ENCODE assay signal across 17 cellular contexts in the genomic region with DNA sequence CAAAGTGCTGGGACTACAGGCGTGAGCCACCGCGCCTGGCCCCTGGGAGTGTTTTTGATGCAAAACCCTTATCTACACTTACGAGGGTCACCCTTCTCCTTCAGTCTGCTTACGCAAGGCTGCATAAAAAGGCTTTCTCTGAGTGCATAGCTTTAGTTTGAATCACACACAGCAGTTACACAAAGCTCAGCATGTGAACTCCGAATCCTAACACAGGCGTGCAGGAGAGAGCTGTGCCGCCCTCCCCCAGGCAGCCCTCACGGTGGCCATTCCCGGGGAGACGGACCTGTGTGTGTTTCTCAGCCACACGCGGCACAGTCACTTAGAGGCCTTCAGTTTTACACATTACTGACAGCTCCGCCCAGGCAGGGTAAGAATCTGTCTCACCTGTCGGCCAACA. TPM values are rescaled to one million over a fixed set of nuclear protein-coding genes. Genes with fewer than 3 reads are reported as not detected.
DNase-seq lines count a peak whose midpoint lies in the region; ATAC-seq, FAIRE-seq and TF ChIP-seq lines count a peak whose summit lies in the region.
"Had no signal": no experiment of that assay in that cellular context is flagged by ENCODE, and none has a peak within 500 bp of the region (broad histone marks: within the 10 kb centered on the region; RNA-seq: fewer than 3 reads in every experiment).

No MANE protein-coding gene starts in this region.

- no peaks in the 10 kb centered on the region for H3K9me3 Mint-ChIP-seq in activated naive CD4-positive, alpha-beta T cell treated with anti-CD3 and anti-CD28 coated beads, Interleukin-2, amount 50 U/mL, for 72 hours
- H3K9me3 Mint-ChIP-seq in CD8-positive, alpha-beta T cell = no peaks in the 10 kb centered on the region
- H3K9me3 Mint-ChIP-seq: naive thymus-derived CD8-positive, alpha-beta T cell had no signal

- H3K18ac ChIP-seq in mesenchymal stem cell (ENCODE audit: low read depth in 1 of 2, low read length in 2 of 2) = no peak overlapping the region

- H3K4me2 ChIP-seq in A549 (peak overlapping the region; percentile 24; the same call in 1 of the 3 replicates), mammary epithelial cell (ENCODE audit: insufficient read depth, low read depth, low read length) (no peak overlapping the region), mesenchymal stem cell (ENCODE audit: low read length, poor library complexity, severe bottlenecking) (no peak overlapping the region)
- H3K4me2 ChIP-seq: PC-9 had no signal

- H3K4ac ChIP-seq in mesenchymal stem cell (ENCODE audit: low read depth in 1 of 2, low read length in 2 of 2) = no peak overlapping the region

- no peak overlapping the region for H3K27ac Mint-ChIP-seq in activated naive CD4-positive, alpha-beta T cell treated with anti-CD3 and anti-CD28 coated beads, Interleukin-2, amount 50 U/mL, for 72 hours
- no peak overlapping the region for H3K27ac Mint-ChIP-seq in CD8-positive, alpha-beta T cell
- H3K27ac Mint-ChIP-seq: naive thymus-derived CD8-positive, alpha-beta T cell had no signal

- H2BK12ac ChIP-seq in mesenchymal stem cell (ENCODE audit: low read length in 2 of 2) = no peak overlapping the region

- no peaks in the 10 kb centered on the region for H3K4me1 Mint-ChIP-seq in CD8-positive, alpha-beta T cell (ENCODE audit: low read depth)

- no TSS peak for BruUV-seq in mammary epithelial cell (replicated peaks; lab: Mats Ljungman, UMichigan)

- H3K27ac ChIP-seq in A549 = peak overlapping the region in 1 of 2 experiments; percentile 70; a peak in 3 of 6 replicates
- no peak overlapping the region for H3K27ac ChIP-seq in mammary epithelial cell (ENCODE audit: insufficient read depth, low read depth, low read length)
- no peak overlapping the region for H3K27ac ChIP-seq in mesenchymal stem cell (ENCODE audit: low read length, poor library complexity, severe bottlenecking)
- no peak overlapping the region for H3K27ac ChIP-seq in CD8-positive, alpha-beta T cell (ENCODE audit: low read depth, low read length)
- H3K27ac ChIP-seq: PC-9, psoas muscle, stomach had no signal

- no peak overlapping the region for H3K4me3 Mint-ChIP-seq in CD8-positive, alpha-beta T cell
- H3K4me3 Mint-ChIP-seq: IgD-negative memory B cell; naive thymus-derived CD8-positive, alpha-beta T cell had no signal

- no peaks in the 10 kb centered on the region for H3K79me2 ChIP-seq in mammary epithelial cell (ENCODE audit: insufficient read depth, low read length)

- H2BK120ac ChIP-seq in mesenchymal stem cell (ENCODE audit: low read depth, low read length) = no peak overlapping the region

- POLR2A ChIA-PET in A549 (lab: Yijun Ruan, JAX) = interaction anchor here (0.6 to 1.1 kb wide), 2 partner anchors 94 to 109 kb away, joined by 3 to 8 read pairs; a partner anchor contains a TSS
- POLR2A ChIA-PET in CD8-positive, alpha-beta T cell (lab: Charles Lee) = no interaction called here

- H3K9me3 ChIP-seq in A549 (no peaks in the 10 kb centered on the region), mammary epithelial cell (replicated peaks; ENCODE audit: insufficient read depth, low read length) (no peaks in the 10 kb centered on the region), mesenchymal stem cell (ENCODE audit: control insufficient read depth, low read length) (peaks cover 2% of the 10 kb centered on the region)
- no peaks in the 10 kb centered on the region for H3K9me3 ChIP-seq in CD8-positive, alpha-beta T cell (ENCODE audit: low read length)
- H3K9me3 ChIP-seq: psoas muscle, stomach had no signal

- DNase-seq in A549 (ENCODE audit: low read depth in 1 of 2, low spot score in 1 of 2) = peak; percentile 31 to 71
- peak; percentile 74 for DNase-seq in HCEC 1CT
- peak; percentile 17 for DNase-seq in mammary epithelial cell
- DNase-seq in mesenchymal stem cell = peak; percentile 88
- DNase-seq in activated naive CD4-positive, alpha-beta T cell treated with anti-CD3 and anti-CD28 coated beads, Interleukin-2, amount 50 U/mL, for 72 hours (ENCODE audit: low spot score in 2 of 2) = no peak
- DNase-seq in DMS53 (lab: John Stamatoyannopoulos, UW) = no peak
- no peak for DNase-seq in CD8-positive, alpha-beta T cell
- DNase-seq: activated CD4-positive, alpha-beta T cell treated with anti-CD3 and anti-CD28 coated beads, Interleukin-2, amount 50 U/mL, for 48 hours; naive thymus-derived CD8-positive, alpha-beta T cell; stomach had no signal

- no peak overlapping the region for H2AK5ac ChIP-seq in mesenchymal stem cell (ENCODE audit: low read length, severe bottlenecking)

- TF ChIP-seq CTCF in A549 (IDR thresholded peaks at IDR 0.05) (no peak), mammary epithelial cell (conservative IDR thresholded peaks at IDR 0.05 in 1 of 2, IDR thresholded peaks at IDR 0.05 in 1 of 2; ENCODE audit: extremely low read depth in 1 of 2, insufficient read depth in 1 of 2, low read depth in 1 of 2, low read length in 2 of 2) (no peak)
- TF ChIP-seq CTCF in CD8-positive, alpha-beta T cell (IDR thresholded peaks at IDR 0.05) = no peak

- TF ChIP-seq EP300 in A549 (IDR thresholded peaks at IDR 0.05) = no peak

- no peak for TF ChIP-seq RAD21 in A549 (conservative IDR thresholded peaks at IDR 0.05 in 1 of 2, IDR thresholded peaks at IDR 0.05 in 1 of 2)

- H4K91ac ChIP-seq in mesenchymal stem cell (ENCODE audit: low read length) = no peak overlapping the region

- H3K14ac ChIP-seq in mesenchymal stem cell (ENCODE audit: low read length in 2 of 2) = no peak overlapping the region

- H2AFZ ChIP-seq in mammary epithelial cell (ENCODE audit: low read depth, low read length) (no peak overlapping the region), mesenchymal stem cell (ENCODE audit: low read depth, low read length) (no peak overlapping the region)
- H2AFZ ChIP-seq: PC-9 had no signal

- TF ChIP-seq POLR2A in A549 (IDR thresholded peaks at IDR 0.05; ENCODE audit: low read length) = no peak

- dilution Hi-C loops in mammary epithelial cell (cut with HindIII; ENCODE audit: low sequenced_read_pairs) = no loop called here

- intact Hi-C loops in mammary epithelial cell (cut with micrococcal nuclease) = no loop called here
- intact Hi-C loops in CD8-positive, alpha-beta T cell (cut with DNase I, micrococcal nuclease) = no loop called here

- 44% methylated on average over 15 of the region's 15 CpGs for WGBS in A549 (ENCODE audit: missing lambda C conversion rate)
- 87% methylated on average over 13 of the region's 15 CpGs for whole genome bisulfite sequencing in mammary epithelial cell (ENCODE audit: low coverage, missing lambda C conversion rate)
- WGBS in mesenchymal stem cell = 65% methylated on average over 15 of the region's 15 CpGs

- ATAC-seq in A549 (peak; percentile 80 to 87), HG03521 (IDR thresholded peaks at IDR 0.05; ENCODE audit: unreplicated experiment) (no peak)
- no peak for ATAC-seq in activated naive CD4-positive, alpha-beta T cell treated with anti-CD3 and anti-CD28 coated beads, Interleukin-2, amount 50 U/mL, for 72 hours
- no peak for ATAC-seq in CD8-positive, alpha-beta T cell
- ATAC-seq: naive thymus-derived CD8-positive, alpha-beta T cell; psoas muscle had no signal

- no peak for FAIRE-seq in A549 (lab: Jason Lieb, UNC)
- FAIRE-seq: D721Med, endometrium had no signal

- no peak overlapping the region for H3K23ac ChIP-seq in mesenchymal stem cell (ENCODE audit: low read length in 2 of 2)

- no peaks in the 10 kb centered on the region for H3K27me3 Mint-ChIP-seq in CD8-positive, alpha-beta T cell (ENCODE audit: low read depth)
- H3K27me3 Mint-ChIP-seq: IgD-negative memory B cell; naive thymus-derived CD8-positive, alpha-beta T cell had no signal

- no peak overlapping the region for H4K8ac ChIP-seq in mesenchymal stem cell (ENCODE audit: low read length)

- no peak overlapping the region for H2BK15ac ChIP-seq in mesenchymal stem cell (ENCODE audit: low read depth, poor library complexity, severe bottlenecking)

- H3K4me3 ChIP-seq in A549 (no peak overlapping the region), mammary epithelial cell (replicated peaks in 1 of 3; ENCODE audit: insufficient read depth in 1 of 3, low read depth in 2 of 3, low read length in 3 of 3) (no peak overlapping the region), mesenchymal stem cell (ENCODE audit: insufficient read depth in 1 of 2, low read depth in 1 of 2, low read length in 2 of 2) (no peak overlapping the region)
- no peak overlapping the region for H3K4me3 ChIP-seq in CD8-positive, alpha-beta T cell (ENCODE audit: low read depth, low read length)
- H3K4me3 ChIP-seq: PC-9, psoas muscle, stomach had no signal

- H3K27me3 ChIP-seq in mammary epithelial cell (ENCODE audit: insufficient read depth, low read length) (no peaks in the 10 kb centered on the region), mesenchymal stem cell (ENCODE audit: control insufficient read depth in 1 of 2, insufficient read depth in 1 of 2, low read length in 2 of 2) (no peaks in the 10 kb centered on the region)
- no peaks in the 10 kb centered on the region for H3K27me3 ChIP-seq in CD8-positive, alpha-beta T cell (ENCODE audit: insufficient read depth, low read length)
- H3K27me3 ChIP-seq: stomach had no signal

- CTCF ChIA-PET in A549 (lab: Yijun Ruan, JAX) = interaction anchor here (0.7 to 3.0 kb wide), 5 partner anchors 12 to 150 kb away, joined by 3 to 12 read pairs (median 3); a partner anchor contains a TSS
- CTCF ChIA-PET in mammary epithelial cell (lab: Charles Lee; ENCODE audit: low non-redundant PET) = no interaction called here
- CTCF ChIA-PET in CD8-positive, alpha-beta T cell (lab: Charles Lee) = no interaction called here

- no peak overlapping the region for H3K9ac ChIP-seq in mammary epithelial cell (ENCODE audit: insufficient read depth, low read length)
- no peak overlapping the region for H3K9ac ChIP-seq in mesenchymal stem cell (ENCODE audit: low read length)

- in situ Hi-C loops in mammary epithelial cell (cut with MboI; ENCODE audit: low sequenced_read_pairs in 2 of 2) = no loop called here

- peaks cover 7% of the 10 kb centered on the region for H3K4me1 ChIP-seq in A549
- no peaks in the 10 kb centered on the region for H3K4me1 ChIP-seq in mammary epithelial cell (ENCODE audit: insufficient read depth, low read length)
- peaks cover 14% of the 10 kb centered on the region for H3K4me1 ChIP-seq in mesenchymal stem cell (ENCODE audit: control insufficient read depth, insufficient read depth, low read depth, low read length)
- H3K4me1 ChIP-seq in CD8-positive, alpha-beta T cell (ENCODE audit: insufficient read depth, low read length) = no peaks in the 10 kb centered on the region

- no peaks in the 10 kb centered on the region for H3K36me3 ChIP-seq in mammary epithelial cell (ENCODE audit: insufficient read depth, low read length)
- peaks cover 0 to 35% of the 10 kb centered on the region in 2 experiments for H3K36me3 ChIP-seq in mesenchymal stem cell (ENCODE audit: control insufficient read depth in 1 of 2, insufficient read depth in 2 of 2, low read depth in 1 of 2, low read length in 2 of 2)
- H3K36me3 ChIP-seq in CD8-positive, alpha-beta T cell (ENCODE audit: insufficient read depth, low read length) = no peaks in the 10 kb centered on the region

- peaks cover 8% of the 10 kb centered on the region for H3K79me1 ChIP-seq in mesenchymal stem cell (replicated peaks; ENCODE audit: low read length, poor library complexity, severe bottlenecking)

- no peak overlapping the region for H2BK5ac ChIP-seq in mesenchymal stem cell (ENCODE audit: low read depth, low read length, poor library complexity, severe bottlenecking)

- peaks cover 0 to 16% of the 10 kb centered on the region in 2 donors for H3K36me3 Mint-ChIP-seq in activated naive CD4-positive, alpha-beta T cell treated with anti-CD3 and anti-CD28 coated beads, Interleukin-2, amount 50 U/mL, for 72 hours
- H3K36me3 Mint-ChIP-seq in CD8-positive, alpha-beta T cell = peaks cover 14% of the 10 kb centered on the region

- H4K20me1 ChIP-seq in mammary epithelial cell (ENCODE audit: insufficient read depth, low read length) = no peaks in the 10 kb centered on the region

RNA-seq across cellular contexts. Expression of a gene that starts 26.7 kb away (rescaled TPM):
- polyA plus RNA-seq in A549 (2011; rRNA removed) (3.3 and 3.4 TPM in 2 replicates), A549 (2017; fragmentation: RNase III; extraction: RNeasy Plus Mini Kit Qiagen cat#74134 plus additional on column Dnase treatment) (4.0 to 5.4 TPM (median 4.5 TPM) in 3 replicates), mammary epithelial cell (3.2 TPM)
- 2.3 and 4.1 TPM in 2 replicates for polyA plus RNA-seq in A549 (2012; cell fraction: cytosol; rRNA removed)
- 11.3 and 14.6 TPM in 2 replicates for polyA plus RNA-seq in A549 (2012; cell fraction: nucleus; rRNA removed)
- 2.5 and 3.5 TPM in 2 replicates for polyA minus RNA-seq in A549 (2011; rRNA and poly(A)+ RNA removed)
- 10 to 100 TPM in 1 of 2 donors, 1 to 10 TPM in 1; 9.1 to 10.8 TPM for total RNA-seq in mammary epithelial cell
- polyA minus RNA-seq in mammary epithelial cell = 0.31 TPM
- 7.1 TPM for polyA plus RNA-seq in mesenchymal stem cell (2013, experiment 1 of 2)
- 7.2 TPM for polyA plus RNA-seq in mesenchymal stem cell (2013, experiment 2 of 2)
- 10 to 100 TPM in 1 of 2 donors, 1 to 10 TPM in 1; 7.9 to 14.8 TPM for total RNA-seq in activated naive CD4-positive, alpha-beta T cell treated with anti-CD3 and anti-CD28 coated beads, Interleukin-2, amount 50 U/mL, for 72 hours
- 10 to 100 TPM in 1 of 2 experiments, 1 to 10 TPM in 1; 9.1 to 11.0 TPM for total RNA-seq in CD8-positive, alpha-beta T cell

RNA-seq across cellular contexts. Expression of a gene that starts 27.0 kb away (rescaled TPM):
- polyA plus RNA-seq in A549 (2011; rRNA removed) (0.44 and 0.58 TPM in 2 replicates), A549 (2017; fragmentation: RNase III; extraction: RNeasy Plus Mini Kit Qiagen cat#74134 plus additional on column Dnase treatment) (1.1 to 1.9 TPM (median 1.5 TPM) in 3 replicates), mammary epithelial cell (0.18 TPM)
- 0.63 and 1.1 TPM in 2 replicates for polyA plus RNA-seq in A549 (2012; cell fraction: cytosol; rRNA removed)
- polyA plus RNA-seq in A549 (2012; cell fraction: nucleus; rRNA removed) = 3.9 and 6.1 TPM in 2 replicates
- 0.19 and 0.33 TPM in 2 replicates for polyA minus RNA-seq in A549 (2011; rRNA and poly(A)+ RNA removed)
- 1 to 10 TPM in 1 of 2 donors, under 1 TPM in 1; 0.82 to 2.0 TPM for total RNA-seq in mammary epithelial cell
- polyA minus RNA-seq in mammary epithelial cell = not detected
- polyA plus RNA-seq in mesenchymal stem cell (2013, experiment 1 of 2) = 0.21 TPM
- 0.14 TPM for polyA plus RNA-seq in mesenchymal stem cell (2013, experiment 2 of 2)
- total RNA-seq in activated naive CD4-positive, alpha-beta T cell treated with anti-CD3 and anti-CD28 coated beads, Interleukin-2, amount 50 U/mL, for 72 hours = 1 to 10 TPM in 1 of 2 donors, not detected in 1; 1.5 TPM
- 1 to 10 TPM; 2.4 to 2.7 TPM for total RNA-seq in CD8-positive, alpha-beta T cell

RNA-seq across cellular contexts. Expression of a gene that starts 44.9 kb away (rescaled TPM):
- polyA plus RNA-seq in A549 (2011; rRNA removed) (0.18 and 0.22 TPM in 2 replicates), A549 (2017; fragmentation: RNase III; extraction: RNeasy Plus Mini Kit Qiagen cat#74134 plus additional on column Dnase treatment) (0.21 to 0.41 TPM (median 0.36 TPM) in 3 replicates), mammary epithelial cell (0.02 TPM)
- 0.22 and 0.29 TPM in 2 replicates for polyA plus RNA-seq in A549 (2012; cell fraction: cytosol; rRNA removed)
- polyA plus RNA-seq in A549 (2012; cell fraction: nucleus; rRNA removed) = 3.6 TPM in 2 replicates
- polyA minus RNA-seq in A549 (2011; rRNA and poly(A)+ RNA removed) = 0.08 TPM in 1 of 2 replicates, not detected in the other
- total RNA-seq in mammary epithelial cell = under 1 TPM in 1 of 2 donors, not detected in 1; 0.83 TPM
- not detected for polyA minus RNA-seq in mammary epithelial cell
- 0.01 TPM for polyA plus RNA-seq in mesenchymal stem cell (2013, experiment 1 of 2)
- polyA plus RNA-seq in mesenchymal stem cell (2013, experiment 2 of 2) = 0.03 TPM
- not detected for total RNA-seq in activated naive CD4-positive, alpha-beta T cell treated with anti-CD3 and anti-CD28 coated beads, Interleukin-2, amount 50 U/mL, for 72 hours
- not detected for total RNA-seq in CD8-positive, alpha-beta T cell
- total RNA-seq: naive thymus-derived CD8-positive, alpha-beta T cell; psoas muscle had no signal
- polyA plus RNA-seq: IgD-negative memory B cell; naive thymus-derived CD8-positive, alpha-beta T cell; urinary bladder had no signal

Comparison
In these comparisons a context has a peak if more than half of its experiments do, and no peak if none do; other contexts are left out.
1. ATAC-seq: peak in A549 (2 of 2); none in activated naive CD4-positive, alpha-beta T cell treated with anti-CD3 and anti-CD28 coated beads, Interleukin-2, amount 50 U/mL, for 72 hours (0 of 2), HG03521 (single experiment) and CD8-positive, alpha-beta T cell (single experiment).
2. DNase-seq: peak in A549 (2 of 2), HCEC 1CT (single experiment), mammary epithelial cell (single experiment) and mesenchymal stem cell (single experiment); none in activated naive CD4-positive, alpha-beta T cell treated with anti-CD3 and anti-CD28 coated beads, Interleukin-2, amount 50 U/mL, for 72 hours (0 of 2), DMS53 (single experiment) and CD8-positive, alpha-beta T cell (0 of 7).